Comparison of ENCODE assay signal across 1 cellular context in the genomic region with DNA sequence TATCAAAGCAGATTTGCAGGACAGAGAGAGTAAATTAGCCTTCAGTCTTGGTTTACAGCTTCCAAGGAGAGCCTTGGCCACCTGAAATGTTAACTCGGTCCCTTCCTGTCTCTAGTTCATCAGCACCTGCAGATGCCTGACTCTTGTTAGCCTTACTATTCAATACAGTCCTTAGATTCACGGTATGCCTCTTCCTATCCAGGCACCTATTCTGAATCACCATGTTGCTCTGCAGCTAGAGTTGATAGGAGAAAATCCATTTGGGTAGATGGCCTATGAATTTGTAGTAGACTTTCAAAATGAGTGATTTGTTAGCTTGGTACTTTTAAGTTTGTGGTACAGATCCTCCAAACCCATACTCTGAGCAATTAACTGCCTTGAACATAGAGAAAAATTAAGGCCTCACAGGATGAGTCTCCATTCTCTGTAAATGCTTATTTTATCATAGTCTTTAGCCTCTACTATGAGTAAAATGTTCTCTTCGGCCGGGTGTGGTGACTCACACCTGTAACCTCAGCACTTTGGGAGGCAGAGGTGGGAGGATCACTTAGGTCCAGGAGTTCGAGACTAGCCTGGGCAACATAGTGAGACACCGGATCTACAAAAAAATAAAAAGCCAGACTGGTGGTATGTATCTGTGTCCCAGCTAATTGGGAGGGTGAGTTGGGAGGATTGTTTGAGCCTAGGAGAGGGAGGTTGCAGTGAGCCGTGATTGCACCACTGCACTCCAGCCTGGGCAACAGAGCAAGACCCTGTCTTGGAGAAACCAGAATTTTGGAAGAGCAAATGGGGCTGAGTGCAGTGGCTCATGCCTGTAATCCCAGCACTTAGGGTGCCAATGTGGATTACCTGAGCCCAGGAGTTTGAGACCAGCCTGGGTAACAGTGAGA.
TF ChIP-seq lines count a peak whose summit lies in the region.

No MANE protein-coding gene starts in this region.

TF ChIP-seq in WTC11, 78 proteins besides CTCF, POLR2A, EP300 and RAD21 (continued from another document):
- TF ChIP-seq, protein P1, sequence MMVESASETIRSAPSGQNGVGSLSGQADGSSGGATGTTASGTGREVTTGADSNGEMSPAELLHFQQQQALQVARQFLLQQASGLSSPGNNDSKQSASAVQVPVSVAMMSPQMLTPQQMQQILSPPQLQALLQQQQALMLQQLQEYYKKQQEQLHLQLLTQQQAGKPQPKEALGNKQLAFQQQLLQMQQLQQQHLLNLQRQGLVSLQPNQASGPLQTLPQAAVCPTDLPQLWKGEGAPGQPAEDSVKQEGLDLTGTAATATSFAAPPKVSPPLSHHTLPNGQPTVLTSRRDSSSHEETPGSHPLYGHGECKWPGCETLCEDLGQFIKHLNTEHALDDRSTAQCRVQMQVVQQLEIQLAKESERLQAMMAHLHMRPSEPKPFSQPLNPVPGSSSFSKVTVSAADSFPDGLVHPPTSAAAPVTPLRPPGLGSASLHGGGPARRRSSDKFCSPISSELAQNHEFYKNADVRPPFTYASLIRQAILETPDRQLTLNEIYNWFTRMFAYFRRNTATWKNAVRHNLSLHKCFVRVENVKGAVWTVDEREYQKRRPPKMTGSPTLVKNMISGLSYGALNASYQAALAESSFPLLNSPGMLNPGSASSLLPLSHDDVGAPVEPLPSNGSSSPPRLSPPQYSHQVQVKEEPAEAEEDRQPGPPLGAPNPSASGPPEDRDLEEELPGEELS (CRISPR knock-in tag; IDR thresholded peaks at IDR 0.05), result no peak
- TF ChIP-seq ZNF121 (CRISPR knock-in tag; IDR thresholded peaks at IDR 0.05), result peak; percentile 66; the same call in 1 of the 2 replicates
